In genomic region chr6:85714893-85715530, GRCh38 we compare ENCODE assay signal across 18 cellular contexts.
DNase-seq lines count a peak whose midpoint lies in the region; ATAC-seq, FAIRE-seq and TF ChIP-seq lines count a peak whose summit lies in the region.
"Had no signal": no experiment of that assay in that cellular context is flagged by ENCODE, and none has a peak within 500 bp of the region (broad histone marks: within the 10 kb centered on the region; RNA-seq: fewer than 3 reads in every experiment).

No MANE protein-coding gene starts in this region.

- H3K4me2 ChIP-seq in HepG2 (ENCODE audit: low read depth, low read length) = peak overlapping the region; percentile 26; the same call in 1 of the 2 replicates
- H3K4me2 ChIP-seq: KMS-11 had no signal

- ATAC-seq in HepG2 = peak; percentile 38; the same call in 2 of the 3 replicates
- ATAC-seq in right lobe of liver = no peak
- ATAC-seq in psoas muscle = peak; percentile 54 to 99 (median 97)
- ATAC-seq in heart right ventricle = no peak

- H3K27ac ChIP-seq in HepG2 (ENCODE audit: extremely low read length, insufficient read depth, low read length) = no peak overlapping the region
- H3K27ac ChIP-seq in right lobe of liver = no peak overlapping the region
- peak overlapping the region; percentile 80 for H3K27ac ChIP-seq in psoas muscle
- no peak overlapping the region for H3K27ac ChIP-seq in heart right ventricle
- H3K27ac ChIP-seq: C4-2B, KMS-11 had no signal

- no peaks in the 10 kb centered on the region for H3K79me2 ChIP-seq in HepG2 (ENCODE audit: insufficient read depth, low read length)

- H4K20me1 ChIP-seq in HepG2 (ENCODE audit: insufficient read depth, low read length) = no peaks in the 10 kb centered on the region

- DNase-seq in HepG2 (ENCODE audit: low spot score) = no peak
- DNase-seq in right lobe of liver = no peak
- peak; percentile 20 for DNase-seq in NCI-H774 (lab: John Stamatoyannopoulos, UW)
- DNase-seq in psoas muscle = peak in 1 of 2 donors; percentile 40
- no peak for DNase-seq in islet precursor cell
- no peak for DNase-seq in heart right ventricle
- DNase-seq in ACHN = no peak
- DNase-seq: BE2C; CD4-positive, alpha-beta memory T cell; DMS153; DMS79 treated with DMSO at 0.1 percent for 48 hours; GDM1; GOT3 had no signal

- no peak for FAIRE-seq in HepG2 (lab: Jason Lieb, UNC)
- FAIRE-seq: GM12892, GM19239 had no signal

- TF ChIP-seq EP300 in HepG2 (IDR thresholded peaks at IDR 0.05; ENCODE audit: low read depth in 2 of 2, low read length in 2 of 2) (no peak), HepG2 (CRISPR knock-in tag; IDR thresholded peaks at IDR 0.05; ENCODE audit: borderline replicate concordance) (no peak)

- 0% methylated on average over 4 of the region's 9 CpGs for WGBS in HepG2 (ENCODE audit: low lambda C conversion rate)
- 92% methylated on average over 2 of the region's 9 CpGs for WGBS in right lobe of liver (ENCODE audit: insufficient coverage, low coverage, low lambda C conversion rate, missing lambda C conversion rate)
- WGBS in psoas muscle, 3 donors = 51 to 73% (median 56%) methylated on average over 9 of the region's 9 CpGs
- 81 to 91% methylated on average over 9 of the region's 9 CpGs for WGBS in heart right ventricle, 2 donors

- H3K4me3 ChIP-seq in HepG2 (replicated peaks in 1 of 3; ENCODE audit: insufficient read depth in 1 of 3, low read depth in 2 of 3, low read length in 3 of 3) = no peak overlapping the region
- H3K4me3 ChIP-seq in right lobe of liver = no peak overlapping the region
- H3K4me3 ChIP-seq in psoas muscle = peak overlapping the region; percentile 28
- H3K4me3 ChIP-seq in heart right ventricle = no peak overlapping the region
- H3K4me3 ChIP-seq: HAP-1 had no signal

- TF ChIP-seq CTCF in HepG2 (CRISPR knock-in tag; IDR thresholded peaks at IDR 0.05) = no peak
- TF ChIP-seq CTCF in right lobe of liver (IDR thresholded peaks at IDR 0.05) = no peak
- TF ChIP-seq CTCF in psoas muscle (IDR thresholded peaks at IDR 0.05) = no peak
- TF ChIP-seq CTCF in heart right ventricle (IDR thresholded peaks at IDR 0.05) = no peak

- H3K9me3 ChIP-seq in HepG2 (ENCODE audit: low read length) (no peaks in the 10 kb centered on the region), right lobe of liver (no peaks in the 10 kb centered on the region), psoas muscle (no peaks in the 10 kb centered on the region), heart right ventricle (peaks cover 0 to 12% (median 0%) of the 10 kb centered on the region in 11 donors)
- H3K9me3 ChIP-seq: HAP-1 had no signal

- TF ChIP-seq POLR2A in HepG2 (IDR thresholded peaks at IDR 0.05; ENCODE audit: insufficient read depth in 1 of 2, low read depth in 2 of 2, low read length in 2 of 2) (no peak), right lobe of liver (IDR thresholded peaks at IDR 0.05) (no peak)

- H2AFZ ChIP-seq in HepG2 (ENCODE audit: low read length) = no peak overlapping the region

- H3K36me3 ChIP-seq in HepG2 (replicated peaks in 1 of 2; ENCODE audit: control insufficient read depth in 1 of 2, insufficient read depth in 2 of 2, low read length in 2 of 2) (no peaks in the 10 kb centered on the region), right lobe of liver (no peaks in the 10 kb centered on the region), psoas muscle (ENCODE audit: insufficient read depth in 1 of 2, low read depth in 1 of 2) (no peaks in the 10 kb centered on the region), heart right ventricle (no peaks in the 10 kb centered on the region)
- H3K36me3 ChIP-seq: BE2C, HAP-1 had no signal

- CTCF ChIA-PET in HepG2 (lab: Yijun Ruan, JAX; ENCODE audit: low intra/inter-chr PET ratio, low total read pairs) = no interaction called here

- H3K27me3 ChIP-seq in HepG2 (ENCODE audit: control insufficient read depth in 1 of 2, insufficient read depth in 2 of 2, low read length in 2 of 2) = no peaks in the 10 kb centered on the region
- no peaks in the 10 kb centered on the region for H3K27me3 ChIP-seq in right lobe of liver
- no peaks in the 10 kb centered on the region for H3K27me3 ChIP-seq in psoas muscle (ENCODE audit: insufficient read depth in 3 of 3, low read length in 2 of 3)
- no peaks in the 10 kb centered on the region for H3K27me3 ChIP-seq in heart right ventricle
- H3K27me3 ChIP-seq: BE2C had no signal

- BruUV-seq in HepG2 (replicated peaks; lab: Mats Ljungman, UMichigan) = no TSS peak

- intact Hi-C loops in HepG2 (cut with micrococcal nuclease; ENCODE audit: unreplicated experiment) = no loop called here
- intact Hi-C loops in right lobe of liver (cut with DNase I) = no loop called here
- intact Hi-C loops in psoas muscle (cut with DNase I) = no loop called here
- intact Hi-C loops in heart right ventricle (cut with DNase I) = no loop called here

- no peak overlapping the region for H3K9ac ChIP-seq in HepG2 (ENCODE audit: insufficient read depth, low read depth, low read length)
- H3K9ac ChIP-seq: KMS-11 had no signal

- no peak for TF ChIP-seq RAD21 in HepG2 (CRISPR knock-in tag; IDR thresholded peaks at IDR 0.05)

- POLR2A ChIA-PET in HepG2 (lab: Yijun Ruan, JAX) = interaction anchor here (0.8 kb wide), 1 partner anchor 36 kb away, joined by 3 read pairs; no protein-coding TSS in a partner anchor

- in situ Hi-C loops in HepG2 (cut with HindIII; ENCODE audit: extremely low pct_ligation_motif_present, low pct_unique_long_range_greater_than_20kb) = no loop called here
- in situ Hi-C loops in ACHN (cut with HindIII; ENCODE audit: low pct_ligation_motif_present, low pct_unique_long_range_greater_than_20kb, low sequenced_read_pairs) = no loop called here

- no peaks in the 10 kb centered on the region for H3K4me1 ChIP-seq in HepG2 (ENCODE audit: insufficient read depth, low read length)
- H3K4me1 ChIP-seq in right lobe of liver = no peaks in the 10 kb centered on the region
- no peaks in the 10 kb centered on the region for H3K4me1 ChIP-seq in psoas muscle
- no peaks in the 10 kb centered on the region for H3K4me1 ChIP-seq in heart right ventricle
- H3K4me1 ChIP-seq: BE2C, HAP-1 had no signal

TF ChIP-seq in HepG2, 621 proteins besides CTCF, POLR2A, EP300 and RAD21:
- no peak for TF ChIP-seq SMARCC2 (IDR thresholded peaks at IDR 0.05)
- TF ChIP-seq KAT2B (IDR thresholded peaks at IDR 0.05; ENCODE audit: borderline replicate concordance, low read depth, low read length) = no peak
- TF ChIP-seq PLSCR1 (CRISPR knock-in tag; IDR thresholded peaks at IDR 0.05; ENCODE audit: borderline replicate concordance) = no peak
- TF ChIP-seq CREB1 (IDR thresholded peaks at IDR 0.05) = no peak
- no peak for TF ChIP-seq CREB1 (CRISPR knock-in tag; IDR thresholded peaks at IDR 0.05)
- TF ChIP-seq SKI (IDR thresholded peaks at IDR 0.05; ENCODE audit: partially characterized antibody) = no peak
- TF ChIP-seq ZNF652 (CRISPR knock-in tag; IDR thresholded peaks at IDR 0.05; ENCODE audit: borderline replicate concordance, low read depth) = no peak
- no peak for TF ChIP-seq KAT7 (CRISPR knock-in tag; IDR thresholded peaks at IDR 0.05; ENCODE audit: borderline replicate concordance)
- no peak for TF ChIP-seq ZNF367 (CRISPR knock-in tag; IDR thresholded peaks at IDR 0.05; ENCODE audit: borderline replicate concordance)
- TF ChIP-seq ZNF33A (CRISPR knock-in tag; IDR thresholded peaks at IDR 0.05; ENCODE audit: borderline replicate concordance) = no peak

Comparison
In these comparisons a context has a peak if more than half of its experiments do, and no peak if none do; other contexts are left out.
1. ATAC-seq: peak in HepG2 (single experiment) and psoas muscle (4 of 4); none in right lobe of liver (0 of 4) and heart right ventricle (0 of 8).